Comparison of ENCODE assay signal across 9 cellular contexts in the genomic region with DNA sequence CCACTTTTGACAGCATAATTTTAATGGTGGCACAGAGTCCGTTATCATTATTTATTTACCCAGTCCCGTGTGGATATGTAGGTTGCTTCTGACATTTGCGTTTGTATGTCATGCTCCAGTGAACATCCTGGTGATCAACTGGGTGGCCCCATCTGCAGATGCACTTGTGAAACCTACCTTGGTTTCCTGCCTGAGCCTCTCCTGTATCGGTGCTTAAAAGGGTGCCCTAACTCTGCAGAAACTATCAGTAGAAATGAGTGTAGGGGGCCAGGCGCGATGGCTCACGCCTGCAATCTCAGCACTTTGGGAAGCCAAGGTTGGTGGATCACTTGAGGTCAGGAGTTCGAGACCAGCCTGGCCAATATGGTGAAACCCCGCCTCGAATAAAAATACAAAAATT.
A peak's percentile ranks its signal among the peaks of the same experiment; 100 is the strongest.
DNase-seq lines count a peak whose midpoint lies in the region; ATAC-seq and TF ChIP-seq lines count a peak whose summit lies in the region.
"Had no signal": no experiment of that assay in that cellular context is flagged by ENCODE, and none has a peak within 500 bp of the region (broad histone marks: within the 10 kb centered on the region; RNA-seq: fewer than 3 reads in every experiment).

No MANE protein-coding gene starts in this region.

- TF ChIP-seq CTCF in OCI-LY7 (conservative IDR thresholded peaks at IDR 0.05; ENCODE audit: low read length): no peak
- TF ChIP-seq CTCF in tibial artery (IDR thresholded peaks at IDR 0.05): no peak
- no peak for TF ChIP-seq CTCF in coronary artery (IDR thresholded peaks at IDR 0.05)

- no peak overlapping the region for H3K4me3 ChIP-seq in H7 (ENCODE audit: insufficient read depth, low read depth, low read length)
- H3K4me3 ChIP-seq in OCI-LY7 (ENCODE audit: low read depth, low read length, poor library complexity, severe bottlenecking): peak overlapping the region; percentile 49
- H3K4me3 ChIP-seq in naive thymus-derived CD4-positive, alpha-beta T cell (ENCODE audit: low read length): peak overlapping the region; percentile 6
- no peak overlapping the region for H3K4me3 ChIP-seq in tibial artery
- H3K4me3 ChIP-seq in coronary artery: no peak overlapping the region

- intact Hi-C loops in OCI-LY7 (cut with micrococcal nuclease; ENCODE audit: unreplicated experiment): loop anchor here (1.0 to 5.0 kb wide), 2 partner anchors 34 to 128 kb away; no protein-coding TSS in a partner anchor
- intact Hi-C loops in naive thymus-derived CD4-positive, alpha-beta T cell (cut with micrococcal nuclease): loop anchor here (1.0 to 10.0 kb wide), 4 partner anchors 11 to 55 kb away; no protein-coding TSS in a partner anchor
- intact Hi-C loops in tibial artery (cut with DNase I; ENCODE audit: low total_unique reads): loop anchor here (2.0 kb wide), 1 partner anchor 73 kb away; no protein-coding TSS in a partner anchor

- peak overlapping the region; percentile 41 to 81 (median 72) for H3K4me3 Mint-ChIP-seq in naive thymus-derived CD4-positive, alpha-beta T cell

- TF ChIP-seq POLR2A in GM18505 (IDR thresholded peaks at IDR 0.05; ENCODE audit: borderline replicate concordance, extremely low read depth, insufficient read depth, insufficient read length): peak; percentile 4

- H2AFZ ChIP-seq in OCI-LY7 (ENCODE audit: low read length): peak overlapping the region; percentile 68; the same call in 1 of the 2 replicates

- POLR2A ChIA-PET in OCI-LY7 (lab: Charles Lee): no interaction called here
- POLR2A ChIA-PET in naive thymus-derived CD4-positive, alpha-beta T cell (lab: Charles Lee): no interaction called here

- H3K4me2 ChIP-seq in OCI-LY7 (ENCODE audit: low read length): peak overlapping the region; percentile 78

- H3K27me3 Mint-ChIP-seq in naive thymus-derived CD4-positive, alpha-beta T cell: peaks cover 0 to 14% (median 0%) of the 10 kb centered on the region in 5 donors

- H4K20me1 ChIP-seq in OCI-LY7 (ENCODE audit: insufficient read depth, low read length): no peaks in the 10 kb centered on the region

- no peaks in the 10 kb centered on the region for H3K36me3 Mint-ChIP-seq in naive thymus-derived CD4-positive, alpha-beta T cell

- no peaks in the 10 kb centered on the region for H3K79me2 ChIP-seq in OCI-LY7 (ENCODE audit: insufficient read depth, low read depth, low read length)

- no TSS peak for BruUV-seq in OCI-LY7 (replicated peaks; lab: Mats Ljungman, UMichigan)

- no peaks in the 10 kb centered on the region for H3K9me2 ChIP-seq in OCI-LY7 (ENCODE audit: insufficient read depth, low read length)

- peaks cover 18 to 37% (median 27%) of the 10 kb centered on the region in 7 donors for H3K4me1 Mint-ChIP-seq in naive thymus-derived CD4-positive, alpha-beta T cell

- H3K27me3 ChIP-seq in H7 (ENCODE audit: control insufficient read depth, insufficient read depth, low read length): no peaks in the 10 kb centered on the region; the same call in 1 of the 2 replicates
- no peaks in the 10 kb centered on the region for H3K27me3 ChIP-seq in naive thymus-derived CD4-positive, alpha-beta T cell (ENCODE audit: control insufficient read depth in 2 of 2, insufficient read depth in 2 of 2, low read length in 2 of 2)
- H3K27me3 ChIP-seq in tibial artery: no peaks in the 10 kb centered on the region

- CTCF ChIA-PET in OCI-LY7 (lab: Charles Lee; ENCODE audit: unreplicated experiment): no interaction called here
- CTCF ChIA-PET in naive thymus-derived CD4-positive, alpha-beta T cell (lab: Charles Lee): no interaction called here

- no peaks in the 10 kb centered on the region for H3K36me3 ChIP-seq in H7 (replicated peaks; ENCODE audit: control insufficient read depth, insufficient read depth, low read length)
- no peaks in the 10 kb centered on the region for H3K36me3 ChIP-seq in OCI-LY7 (ENCODE audit: insufficient read depth, low read length)
- H3K36me3 ChIP-seq in naive thymus-derived CD4-positive, alpha-beta T cell (ENCODE audit: control insufficient read depth in 2 of 3, insufficient read depth in 3 of 3, low read length in 3 of 3): no peaks in the 10 kb centered on the region
- no peaks in the 10 kb centered on the region for H3K36me3 ChIP-seq in tibial artery

- H3K27ac Mint-ChIP-seq in naive thymus-derived CD4-positive, alpha-beta T cell: peak overlapping the region; percentile 33 to 89 (median 82)

- ATAC-seq in GM18505 (IDR thresholded peaks at IDR 0.05; ENCODE audit: unreplicated experiment): peak; percentile 65
- peak; percentile 80 for ATAC-seq in naive thymus-derived CD4-positive, alpha-beta T cell

- no peaks in the 10 kb centered on the region for H3K9me3 ChIP-seq in OCI-LY7 (ENCODE audit: low read length)
- no peaks in the 10 kb centered on the region for H3K9me3 ChIP-seq in naive thymus-derived CD4-positive, alpha-beta T cell (ENCODE audit: control insufficient read depth in 2 of 3, low read length in 3 of 3)
- H3K9me3 ChIP-seq in tibial artery: no peaks in the 10 kb centered on the region

- H3K9me3 Mint-ChIP-seq in naive thymus-derived CD4-positive, alpha-beta T cell: no peaks in the 10 kb centered on the region

- peaks cover 50% of the 10 kb centered on the region for H3K4me1 ChIP-seq in OCI-LY7 (ENCODE audit: insufficient read depth, low read length, poor library complexity, severe bottlenecking)
- H3K4me1 ChIP-seq in naive thymus-derived CD4-positive, alpha-beta T cell (ENCODE audit: control insufficient read depth in 2 of 2, insufficient read depth in 2 of 2, low read length in 2 of 2): peaks cover 20 to 22% of the 10 kb centered on the region in 2 donors
- H3K4me1 ChIP-seq in tibial artery: peaks cover 0 to 3% (median 0%) of the 10 kb centered on the region in 4 donors

- DNase-seq in H7: peak; percentile 3
- peak; percentile 97 for DNase-seq in OCI-LY7 (ENCODE audit: low spot score)
- DNase-seq in naive thymus-derived CD4-positive, alpha-beta T cell: peak in 7 of 9 donors; percentile 30 to 62 (median 46)
- no peak for DNase-seq in NCI-H146 treated with DMSO at 0.1 percent for 48 hours (lab: John Stamatoyannopoulos, UW; ENCODE audit: unreplicated experiment)
- DNase-seq in DMS153 (lab: John Stamatoyannopoulos, UW): no peak
- DNase-seq in tibial artery: no peak
- DNase-seq in coronary artery (ENCODE audit: low spot score): no peak

- H3K27ac ChIP-seq in OCI-LY7 (ENCODE audit: low read depth, low read length, poor library complexity, severe bottlenecking): peak overlapping the region; percentile 87
- H3K27ac ChIP-seq in naive thymus-derived CD4-positive, alpha-beta T cell (ENCODE audit: low read depth, low read length): no peak overlapping the region
- H3K27ac ChIP-seq in tibial artery: no peak overlapping the region
- H3K27ac ChIP-seq in coronary artery: no peak overlapping the region
- H3K27ac ChIP-seq: RWPE1 had no signal

Comparison
In these comparisons a context has a peak if more than half of its experiments do, and no peak if none do; other contexts are left out.
1. DNase-seq: peak in H7 (single experiment), OCI-LY7 (single experiment) and naive thymus-derived CD4-positive, alpha-beta T cell (7 of 9); none in NCI-H146 treated with DMSO at 0.1 percent for 48 hours (single experiment), DMS153 (single experiment), tibial artery (0 of 2) and coronary artery (single experiment).
2. H3K4me3 ChIP-seq: peak in OCI-LY7 (single experiment) and naive thymus-derived CD4-positive, alpha-beta T cell (single experiment); none in H7 (single experiment), tibial artery (0 of 2) and coronary artery (single experiment).